In genomic region chr6:26521485-26522391, GRCh38 we compare ENCODE assay signal across 1 cellular context.
TF ChIP-seq lines count a peak whose summit lies in the region.

No MANE protein-coding gene starts in this region.

TF ChIP-seq in K562, 482 proteins besides CTCF, POLR2A, EP300 and RAD21 (continued from another document and continues in another):
- no peak for TF ChIP-seq SIN3A (IDR thresholded peaks at IDR 0.05; ENCODE audit: borderline replicate concordance in 2 of 2, control insufficient read depth in 1 of 2, low read depth in 2 of 2, low read length in 2 of 2)
- 0 out of 2 replicates have a peak, but pooled peaks have one; percentile 4 for TF ChIP-seq HINFP (tag; conservative IDR thresholded peaks at IDR 0.05; ENCODE audit: low read depth)
- no peak for TF ChIP-seq BCL6 (CRISPR knock-in tag; IDR thresholded peaks at IDR 0.05)
- TF ChIP-seq TRIM28 (IDR thresholded peaks at IDR 0.05): no peak
- no peak for TF ChIP-seq SRSF1 (IDR thresholded peaks at IDR 0.05; ENCODE audit: low read depth, low read length)
- peak; percentile 99 for TF ChIP-seq UBTF (IDR thresholded peaks at IDR 0.05; ENCODE audit: borderline replicate concordance in 1 of 2, low read depth in 2 of 2, low read length in 2 of 2)
- TF ChIP-seq MEF2A (IDR thresholded peaks at IDR 0.05; ENCODE audit: control insufficient read depth, low read depth, low read length): no peak
- TF ChIP-seq TOE1 (IDR thresholded peaks at IDR 0.05; ENCODE audit: borderline replicate concordance): peak; percentile 71; the same call in 1 of the 2 replicates
- TF ChIP-seq TOE1 (CRISPR knock-in tag; IDR thresholded peaks at IDR 0.05; ENCODE audit: borderline replicate concordance, low read depth): no peak
- TF ChIP-seq HDAC2 (IDR thresholded peaks at IDR 0.05): peak; percentile 98
- no peak for TF ChIP-seq CBX8 (IDR thresholded peaks at IDR 0.05; ENCODE audit: borderline replicate concordance, extremely low read depth, low read depth, low read length, poor library complexity, severe bottlenecking)
- TF ChIP-seq DDX20 (tag; IDR thresholded peaks at IDR 0.05; ENCODE audit: low read depth): no peak
- no peak for TF ChIP-seq HOMEZ (CRISPR knock-in tag; IDR thresholded peaks at IDR 0.05)
- TF ChIP-seq ZBTB17 (CRISPR knock-in tag; IDR thresholded peaks at IDR 0.05): peak; percentile 82
- TF ChIP-seq GTF2E2 (tag; IDR thresholded peaks at IDR 0.05): peak; percentile 50; the same call in 1 of the 2 replicates
- no peak for TF ChIP-seq TFE3 (CRISPR knock-in tag; IDR thresholded peaks at IDR 0.05)
- TF ChIP-seq CEBPB (tag; IDR thresholded peaks at IDR 0.05): no peak
- no peak for TF ChIP-seq VEZF1 (CRISPR knock-in tag; IDR thresholded peaks at IDR 0.05)
- no peak for TF ChIP-seq MTF1 (CRISPR knock-in tag; IDR thresholded peaks at IDR 0.05; ENCODE audit: borderline replicate concordance)
- TF ChIP-seq ZNF318 (IDR thresholded peaks at IDR 0.05; ENCODE audit: borderline replicate concordance in 1 of 2, low read depth in 1 of 2): no peak
- TF ChIP-seq ZNF280B (CRISPR knock-in tag; IDR thresholded peaks at IDR 0.05): no peak
- TF ChIP-seq BHLHE40 (IDR thresholded peaks at IDR 0.05; ENCODE audit: low read length): no peak; the same call in 1 of the 2 replicates
- no peak for TF ChIP-seq RBM22 (IDR thresholded peaks at IDR 0.05; ENCODE audit: low read depth, low read length, poor library complexity, severe bottlenecking)
- no peak for TF ChIP-seq PBX2 (CRISPR knock-in tag; IDR thresholded peaks at IDR 0.05; ENCODE audit: low read depth)
- no peak for TF ChIP-seq PBX2 (tag; conservative IDR thresholded peaks at IDR 0.05; ENCODE audit: low read depth)
- no peak; the same call in 1 of the 2 replicates for TF ChIP-seq ESRRB (CRISPR knock-in tag; IDR thresholded peaks at IDR 0.05; ENCODE audit: borderline replicate concordance)
- TF ChIP-seq REST (CRISPR knock-in tag; IDR thresholded peaks at IDR 0.05; ENCODE audit: low read depth): peak; percentile 74; the same call in 1 of the 2 replicates
